In genomic region chr5:126462239-126463014, GRCh38 we compare ENCODE assay signal across 8 cellular contexts.
A peak's percentile ranks its signal among the peaks of the same experiment; 100 is the strongest.
DNase-seq lines count a peak whose midpoint lies in the region; ATAC-seq and TF ChIP-seq lines count a peak whose summit lies in the region.

No MANE protein-coding gene starts in this region.

- ATAC-seq in GM19467 (IDR thresholded peaks at IDR 0.05; ENCODE audit: unreplicated experiment) = peak; percentile 61
- peak; percentile 75 for ATAC-seq in HG03342 (IDR thresholded peaks at IDR 0.05; ENCODE audit: unreplicated experiment)

- no peaks in the 10 kb centered on the region for H3K27me3 ChIP-seq in BLaER1 treated with 17β-estradiol and CSF1 and Interleukin-3, amounts not matched to agents 10 nM and 100 nM

- peak; percentile 70 for DNase-seq in fibroblast of pulmonary artery (ENCODE audit: low read depth)
- DNase-seq in NCI-H146 treated with DMSO at 0.1 percent for 48 hours (lab: John Stamatoyannopoulos, UW; ENCODE audit: unreplicated experiment) = no peak
- DNase-seq in NCI-H2029 treated with DMSO at 0.1 percent for 48 hours (lab: John Stamatoyannopoulos, UW) = no peak
- no peak for DNase-seq in putamen (ENCODE audit: low spot score)
- no peak for DNase-seq in NCI-H345 (lab: John Stamatoyannopoulos, UW)

- no peak for TF ChIP-seq CTCF in fibroblast of pulmonary artery (IDR thresholded peaks at IDR 0.05; ENCODE audit: low read length, missing control alignments)

- H3K9me3 ChIP-seq in BLaER1 treated with 17β-estradiol and CSF1 and Interleukin-3, amounts not matched to agents 10 nM and 100 nM (replicated peaks in 1 of 11) = no peaks in the 10 kb centered on the region

- H3K4me3 ChIP-seq in BLaER1 treated with 17β-estradiol and CSF1 and Interleukin-3, amounts not matched to agents 10 nM and 100 nM = no peak overlapping the region
- H3K4me3 ChIP-seq in fibroblast of pulmonary artery (replicated peaks; ENCODE audit: low read depth, low read length) = no peak overlapping the region

- peaks cover 7 to 17% (median 10%) of the 10 kb centered on the region in 10 experiments; a peak in 18 of 20 replicates for H3K4me1 ChIP-seq in BLaER1 treated with 17β-estradiol and CSF1 and Interleukin-3, amounts not matched to agents 10 nM and 100 nM

- H3K36me3 ChIP-seq in BLaER1 treated with 17β-estradiol and CSF1 and Interleukin-3, amounts not matched to agents 10 nM and 100 nM = no peaks in the 10 kb centered on the region

- no peak overlapping the region for H3K27ac ChIP-seq in BLaER1 treated with 17β-estradiol and CSF1 and Interleukin-3, amounts not matched to agents 10 nM and 100 nM

- H3K9ac ChIP-seq in BLaER1 treated with 17β-estradiol and CSF1 and Interleukin-3, amounts not matched to agents 10 nM and 100 nM = no peak overlapping the region

- H4K20me1 ChIP-seq in BLaER1 treated with 17β-estradiol and CSF1 and Interleukin-3, amounts not matched to agents 10 nM and 100 nM = no peaks in the 10 kb centered on the region

- peak overlapping the region in 10 of 11 experiments; percentile 2 to 53 (median 36); a peak in 15 of 22 replicates for H3K4me2 ChIP-seq in BLaER1 treated with 17β-estradiol and CSF1 and Interleukin-3, amounts not matched to agents 10 nM and 100 nM
